Comparison of ENCODE assay signal across 1 cellular context in the genomic region with DNA sequence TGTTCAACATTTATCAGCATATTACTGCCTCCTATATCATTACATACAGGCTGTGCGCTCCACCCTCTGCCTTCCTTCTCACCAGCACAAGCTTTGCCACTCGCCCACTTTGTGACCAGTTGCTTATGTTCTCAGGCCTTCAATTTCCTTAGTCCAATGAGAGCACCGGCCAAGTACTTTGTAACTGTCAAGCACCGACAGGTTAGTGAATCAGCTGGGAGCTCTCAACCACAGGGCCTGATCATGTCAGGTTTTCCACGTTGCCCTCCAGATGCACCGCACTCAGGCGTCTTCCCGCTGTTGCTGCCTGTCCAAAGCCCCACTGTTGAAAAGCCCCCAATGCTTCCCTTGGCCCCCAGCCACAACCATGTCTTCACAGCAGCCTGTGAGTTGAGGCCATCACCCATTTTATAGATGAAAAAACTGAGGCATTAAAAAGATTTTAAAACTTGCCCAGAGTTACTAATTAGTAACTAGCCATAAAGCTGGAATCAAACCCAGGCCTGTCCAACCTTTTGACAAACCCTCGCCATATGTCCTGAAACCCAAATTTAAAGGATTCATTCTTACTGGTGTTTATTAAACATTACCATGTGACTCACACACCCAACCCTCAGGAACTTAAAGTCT.
TF ChIP-seq lines count a peak whose summit lies in the region.

No MANE protein-coding gene starts in this region.

TF ChIP-seq in K562, 482 proteins besides CTCF, POLR2A, EP300 and RAD21 (continued from another document):
- TF ChIP-seq RBM25 (IDR thresholded peaks at IDR 0.05; ENCODE audit: low read depth, low read length, severe bottlenecking) (peak; percentile 44), CBX3 (IDR thresholded peaks at IDR 0.05; ENCODE audit: borderline replicate concordance in 1 of 2, low read length in 2 of 2) (no peak), BRD4 (IDR thresholded peaks at IDR 0.05) (no peak), GTF2E2 (tag; IDR thresholded peaks at IDR 0.05) (no peak), TAF15 (IDR thresholded peaks at IDR 0.05; ENCODE audit: low read depth, low read length) (no peak), MTA2 (IDR thresholded peaks at IDR 0.05; ENCODE audit: low read depth) (no peak), KDM1A (IDR thresholded peaks at IDR 0.05) (peak in 1 of 2 experiments; percentile 60; a peak in 1 of 4 replicates), ZNF507 (tag; conservative IDR thresholded peaks at IDR 0.05) (no peak), PCBP1 (IDR thresholded peaks at IDR 0.05; ENCODE audit: low read depth, low read length, poor library complexity, severe bottlenecking) (no peak), SP2 (IDR thresholded peaks at IDR 0.05; ENCODE audit: extremely low read depth, low read depth, low read length, poor library complexity, severe bottlenecking) (no peak), SLC30A9 (CRISPR knock-in tag; IDR thresholded peaks at IDR 0.05) (no peak), BCOR (IDR thresholded peaks at IDR 0.05) (peak; percentile 58; the same call in 1 of the 2 replicates), CCNT2 (IDR thresholded peaks at IDR 0.05; ENCODE audit: borderline replicate concordance, extremely low read depth, insufficient read length, low read depth, low read length) (no peak), ZNF165 (CRISPR knock-in tag; IDR thresholded peaks at IDR 0.05; ENCODE audit: borderline replicate concordance) (no peak), GABPB1 (CRISPR knock-in tag; IDR thresholded peaks at IDR 0.05) (no peak), RFX7 (CRISPR knock-in tag; IDR thresholded peaks at IDR 0.05) (no peak), PPARD (CRISPR knock-in tag; IDR thresholded peaks at IDR 0.05) (no peak), CBFA2T2 (conservative IDR thresholded peaks at IDR 0.05) (no peak)
- TF ChIP-seq, protein P1, sequence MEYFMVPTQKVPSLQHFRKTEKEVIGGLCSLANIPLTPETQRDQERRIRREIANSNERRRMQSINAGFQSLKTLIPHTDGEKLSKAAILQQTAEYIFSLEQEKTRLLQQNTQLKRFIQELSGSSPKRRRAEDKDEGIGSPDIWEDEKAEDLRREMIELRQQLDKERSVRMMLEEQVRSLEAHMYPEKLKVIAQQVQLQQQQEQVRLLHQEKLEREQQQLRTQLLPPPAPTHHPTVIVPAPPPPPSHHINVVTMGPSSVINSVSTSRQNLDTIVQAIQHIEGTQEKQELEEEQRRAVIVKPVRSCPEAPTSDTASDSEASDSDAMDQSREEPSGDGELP (CRISPR knock-in tag; IDR thresholded peaks at IDR 0.05; ENCODE audit: borderline replicate concordance): peak; percentile 39; the same call in 1 of the 2 replicates
- TF ChIP-seq, protein P2, sequence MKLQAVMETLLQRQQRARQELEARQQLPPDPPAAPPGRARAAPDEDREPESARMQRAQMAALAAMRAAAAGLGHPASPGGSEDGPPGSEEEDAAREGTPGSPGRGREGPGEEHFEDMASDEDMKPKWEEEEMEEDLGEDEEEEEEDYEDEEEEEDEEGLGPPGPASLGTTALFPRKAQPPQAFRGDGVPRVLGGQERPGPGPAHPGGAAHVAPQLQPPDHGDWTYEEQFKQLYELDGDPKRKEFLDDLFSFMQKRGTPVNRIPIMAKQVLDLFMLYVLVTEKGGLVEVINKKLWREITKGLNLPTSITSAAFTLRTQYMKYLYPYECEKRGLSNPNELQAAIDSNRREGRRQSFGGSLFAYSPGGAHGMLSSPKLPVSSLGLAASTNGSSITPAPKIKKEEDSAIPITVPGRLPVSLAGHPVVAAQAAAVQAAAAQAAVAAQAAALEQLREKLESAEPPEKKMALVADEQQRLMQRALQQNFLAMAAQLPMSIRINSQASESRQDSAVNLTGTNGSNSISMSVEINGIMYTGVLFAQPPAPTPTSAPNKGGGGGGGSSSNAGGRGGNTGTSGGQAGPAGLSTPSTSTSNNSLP (IDR thresholded peaks at IDR 0.05; ENCODE audit: borderline replicate concordance, low read depth, low read length): no peak
- TF ChIP-seq, protein P3, sequence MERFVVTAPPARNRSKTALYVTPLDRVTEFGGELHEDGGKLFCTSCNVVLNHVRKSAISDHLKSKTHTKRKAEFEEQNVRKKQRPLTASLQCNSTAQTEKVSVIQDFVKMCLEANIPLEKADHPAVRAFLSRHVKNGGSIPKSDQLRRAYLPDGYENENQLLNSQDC (CRISPR knock-in tag; IDR thresholded peaks at IDR 0.05): no peak
- TF ChIP-seq, protein P4, sequence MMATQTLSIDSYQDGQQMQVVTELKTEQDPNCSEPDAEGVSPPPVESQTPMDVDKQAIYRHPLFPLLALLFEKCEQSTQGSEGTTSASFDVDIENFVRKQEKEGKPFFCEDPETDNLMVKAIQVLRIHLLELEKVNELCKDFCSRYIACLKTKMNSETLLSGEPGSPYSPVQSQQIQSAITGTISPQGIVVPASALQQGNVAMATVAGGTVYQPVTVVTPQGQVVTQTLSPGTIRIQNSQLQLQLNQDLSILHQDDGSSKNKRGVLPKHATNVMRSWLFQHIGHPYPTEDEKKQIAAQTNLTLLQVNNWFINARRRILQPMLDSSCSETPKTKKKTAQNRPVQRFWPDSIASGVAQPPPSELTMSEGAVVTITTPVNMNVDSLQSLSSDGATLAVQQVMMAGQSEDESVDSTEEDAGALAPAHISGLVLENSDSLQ (IDR thresholded peaks at IDR 0.05): peak; percentile 51; the same call in 1 of the 2 replicates
- TF ChIP-seq, protein P5, sequence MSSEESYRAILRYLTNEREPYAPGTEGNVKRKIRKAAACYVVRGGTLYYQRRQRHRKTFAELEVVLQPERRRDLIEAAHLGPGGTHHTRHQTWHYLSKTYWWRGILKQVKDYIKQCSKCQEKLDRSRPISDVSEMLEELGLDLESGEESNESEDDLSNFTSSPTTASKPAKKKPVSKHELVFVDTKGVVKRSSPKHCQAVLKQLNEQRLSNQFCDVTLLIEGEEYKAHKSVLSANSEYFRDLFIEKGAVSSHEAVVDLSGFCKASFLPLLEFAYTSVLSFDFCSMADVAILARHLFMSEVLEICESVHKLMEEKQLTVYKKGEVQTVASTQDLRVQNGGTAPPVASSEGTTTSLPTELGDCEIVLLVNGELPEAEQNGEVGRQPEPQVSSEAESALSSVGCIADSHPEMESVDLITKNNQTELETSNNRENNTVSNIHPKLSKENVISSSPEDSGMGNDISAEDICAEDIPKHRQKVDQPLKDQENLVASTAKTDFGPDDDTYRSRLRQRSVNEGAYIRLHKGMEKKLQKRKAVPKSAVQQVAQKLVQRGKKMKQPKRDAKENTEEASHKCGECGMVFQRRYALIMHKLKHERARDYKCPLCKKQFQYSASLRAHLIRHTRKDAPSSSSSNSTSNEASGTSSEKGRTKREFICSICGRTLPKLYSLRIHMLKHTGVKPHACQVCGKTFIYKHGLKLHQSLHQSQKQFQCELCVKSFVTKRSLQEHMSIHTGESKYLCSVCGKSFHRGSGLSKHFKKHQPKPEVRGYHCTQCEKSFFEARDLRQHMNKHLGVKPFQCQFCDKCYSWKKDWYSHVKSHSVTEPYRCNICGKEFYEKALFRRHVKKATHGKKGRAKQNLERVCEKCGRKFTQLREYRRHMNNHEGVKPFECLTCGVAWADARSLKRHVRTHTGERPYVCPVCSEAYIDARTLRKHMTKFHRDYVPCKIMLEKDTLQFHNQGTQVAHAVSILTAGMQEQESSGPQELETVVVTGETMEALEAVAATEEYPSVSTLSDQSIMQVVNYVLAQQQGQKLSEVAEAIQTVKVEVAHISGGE (CRISPR knock-in tag; IDR thresholded peaks at IDR 0.05): no peak
- TF ChIP-seq, protein P6, sequence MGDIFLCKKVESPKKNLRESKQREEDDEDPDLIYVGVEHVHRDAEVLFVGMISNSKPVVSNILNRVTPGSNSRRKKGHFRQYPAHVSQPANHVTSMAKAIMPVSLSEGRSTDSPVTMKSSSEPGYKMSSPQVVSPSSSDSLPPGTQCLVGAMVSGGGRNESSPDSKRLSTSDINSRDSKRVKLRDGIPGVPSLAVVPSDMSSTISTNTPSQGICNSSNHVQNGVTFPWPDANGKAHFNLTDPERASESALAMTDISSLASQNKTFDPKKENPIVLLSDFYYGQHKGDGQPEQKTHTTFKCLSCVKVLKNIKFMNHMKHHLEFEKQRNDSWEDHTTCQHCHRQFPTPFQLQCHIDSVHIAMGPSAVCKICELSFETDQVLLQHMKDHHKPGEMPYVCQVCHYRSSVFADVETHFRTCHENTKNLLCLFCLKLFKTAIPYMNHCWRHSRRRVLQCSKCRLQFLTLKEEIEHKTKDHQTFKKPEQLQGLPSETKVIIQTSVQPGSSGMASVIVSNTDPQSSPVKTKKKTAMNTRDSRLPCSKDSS (IDR thresholded peaks at IDR 0.05; ENCODE audit: low read depth, partially characterized antibody): no peak
